Comparison of ENCODE assay signal across 1 cellular context in the genomic region with DNA sequence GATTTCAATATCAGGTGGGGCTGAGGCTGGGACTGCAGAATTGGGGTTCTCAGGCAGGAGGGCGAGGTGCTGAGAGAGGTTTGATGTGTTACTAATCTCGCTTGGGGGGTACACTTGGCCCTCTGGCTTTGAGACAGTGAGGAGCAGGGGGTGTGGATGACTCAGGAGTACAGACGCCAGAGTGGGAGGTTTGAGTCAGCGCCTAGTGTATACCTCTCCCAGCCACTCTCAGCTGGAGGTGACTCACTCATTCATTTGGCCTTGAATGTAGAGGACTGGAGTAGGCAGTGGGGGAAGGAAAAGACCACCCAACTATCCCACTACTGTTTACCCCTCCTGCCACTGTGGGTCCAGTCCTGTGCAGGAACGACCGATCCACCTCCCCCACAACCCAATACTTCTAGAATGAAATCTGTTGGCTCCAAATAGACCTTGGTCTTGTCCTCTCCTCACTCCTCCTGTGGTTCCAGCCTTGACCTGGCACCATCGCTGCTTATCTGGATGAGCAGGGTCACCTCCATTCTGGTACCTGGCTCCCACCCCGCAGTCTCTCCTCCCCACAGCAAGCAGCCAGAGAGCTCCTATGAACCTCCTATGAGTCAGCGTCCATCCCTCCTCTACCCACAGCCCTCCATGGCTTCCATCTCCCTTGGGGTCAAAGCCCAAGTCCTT.
TF ChIP-seq lines count a peak whose summit lies in the region.

No MANE protein-coding gene starts in this region.

TF ChIP-seq in K562, 482 proteins besides CTCF, POLR2A, EP300 and RAD21 (continued from another document and continues in another):
- TF ChIP-seq, protein P1, sequence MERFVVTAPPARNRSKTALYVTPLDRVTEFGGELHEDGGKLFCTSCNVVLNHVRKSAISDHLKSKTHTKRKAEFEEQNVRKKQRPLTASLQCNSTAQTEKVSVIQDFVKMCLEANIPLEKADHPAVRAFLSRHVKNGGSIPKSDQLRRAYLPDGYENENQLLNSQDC (CRISPR knock-in tag; IDR thresholded peaks at IDR 0.05), result no peak
- TF ChIP-seq, protein P2, sequence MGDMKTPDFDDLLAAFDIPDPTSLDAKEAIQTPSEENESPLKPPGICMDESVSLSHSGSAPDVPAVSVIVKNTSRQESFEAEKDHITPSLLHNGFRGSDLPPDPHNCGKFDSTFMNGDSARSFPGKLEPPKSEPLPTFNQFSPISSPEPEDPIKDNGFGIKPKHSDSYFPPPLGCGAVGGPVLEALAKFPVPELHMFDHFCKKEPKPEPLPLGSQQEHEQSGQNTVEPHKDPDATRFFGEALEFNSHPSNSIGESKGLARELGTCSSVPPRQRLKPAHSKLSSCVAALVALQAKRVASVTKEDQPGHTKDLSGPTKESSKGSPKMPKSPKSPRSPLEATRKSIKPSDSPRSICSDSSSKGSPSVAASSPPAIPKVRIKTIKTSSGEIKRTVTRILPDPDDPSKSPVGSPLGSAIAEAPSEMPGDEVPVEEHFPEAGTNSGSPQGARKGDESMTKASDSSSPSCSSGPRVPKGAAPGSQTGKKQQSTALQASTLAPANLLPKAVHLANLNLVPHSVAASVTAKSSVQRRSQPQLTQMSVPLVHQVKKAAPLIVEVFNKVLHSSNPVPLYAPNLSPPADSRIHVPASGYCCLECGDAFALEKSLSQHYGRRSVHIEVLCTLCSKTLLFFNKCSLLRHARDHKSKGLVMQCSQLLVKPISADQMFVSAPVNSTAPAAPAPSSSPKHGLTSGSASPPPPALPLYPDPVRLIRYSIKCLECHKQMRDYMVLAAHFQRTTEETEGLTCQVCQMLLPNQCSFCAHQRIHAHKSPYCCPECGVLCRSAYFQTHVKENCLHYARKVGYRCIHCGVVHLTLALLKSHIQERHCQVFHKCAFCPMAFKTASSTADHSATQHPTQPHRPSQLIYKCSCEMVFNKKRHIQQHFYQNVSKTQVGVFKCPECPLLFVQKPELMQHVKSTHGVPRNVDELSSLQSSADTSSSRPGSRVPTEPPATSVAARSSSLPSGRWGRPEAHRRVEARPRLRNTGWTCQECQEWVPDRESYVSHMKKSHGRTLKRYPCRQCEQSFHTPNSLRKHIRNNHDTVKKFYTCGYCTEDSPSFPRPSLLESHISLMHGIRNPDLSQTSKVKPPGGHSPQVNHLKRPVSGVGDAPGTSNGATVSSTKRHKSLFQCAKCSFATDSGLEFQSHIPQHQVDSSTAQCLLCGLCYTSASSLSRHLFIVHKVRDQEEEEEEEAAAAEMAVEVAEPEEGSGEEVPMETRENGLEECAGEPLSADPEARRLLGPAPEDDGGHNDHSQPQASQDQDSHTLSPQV (IDR thresholded peaks at IDR 0.05), result no peak
- TF ChIP-seq TAF9B (IDR thresholded peaks at IDR 0.05; ENCODE audit: partially characterized antibody) (peak; percentile 69), SMAD1 (IDR thresholded peaks at IDR 0.05; ENCODE audit: low read depth, low read length, partially characterized antibody) (no peak), TAL1 (IDR thresholded peaks at IDR 0.05) (no peak), TEAD4 (IDR thresholded peaks at IDR 0.05; ENCODE audit: low read length) (no peak), TEAD4 (CRISPR knock-in tag; IDR thresholded peaks at IDR 0.05; ENCODE audit: borderline replicate concordance) (no peak), FOXJ3 (CRISPR knock-in tag; IDR thresholded peaks at IDR 0.05) (no peak), FUS (optimal IDR thresholded peaks at IDR 0.05; ENCODE audit: low read depth, low read length) (no peak), ZBTB7A (IDR thresholded peaks at IDR 0.05; ENCODE audit: borderline replicate concordance, control insufficient read depth, low read depth, low read length) (peak; percentile 75; the same call in 1 of the 2 replicates), ZNF175 (CRISPR knock-in tag; IDR thresholded peaks at IDR 0.05; ENCODE audit: low read depth) (no peak), ZNF79 (CRISPR knock-in tag; IDR thresholded peaks at IDR 0.05; ENCODE audit: low read depth) (no peak), ZNF764 (CRISPR knock-in tag; IDR thresholded peaks at IDR 0.05; ENCODE audit: low read depth) (no peak), RB1 (IDR thresholded peaks at IDR 0.05; ENCODE audit: low read depth) (no peak), ZNF778 (CRISPR knock-in tag; IDR thresholded peaks at IDR 0.05) (no peak), ZNF696 (CRISPR knock-in tag; conservative IDR thresholded peaks at IDR 0.05) (no peak), NFRKB (IDR thresholded peaks at IDR 0.05; ENCODE audit: low read depth) (no peak), ZNF217 (CRISPR knock-in tag; IDR thresholded peaks at IDR 0.05) (no peak), HDGF (IDR thresholded peaks at IDR 0.05) (no peak), PCBP2 (IDR thresholded peaks at IDR 0.05; ENCODE audit: low read depth, low read length, poor library complexity, severe bottlenecking) (no peak), KAT2B (IDR thresholded peaks at IDR 0.05; ENCODE audit: low read depth, low read length) (no peak), LEF1 (IDR thresholded peaks at IDR 0.05) (no peak), TBL1XR1 (IDR thresholded peaks at IDR 0.05; ENCODE audit: low read length in 2 of 2) (no peak), DPF2 (IDR thresholded peaks at IDR 0.05) (peak; percentile 88), BRF1 (IDR thresholded peaks at IDR 0.05; ENCODE audit: borderline replicate concordance, extremely low read depth, insufficient read length) (no peak), FOS (IDR thresholded peaks at IDR 0.05; ENCODE audit: extremely low read depth, insufficient read length) (no peak), NBN (IDR thresholded peaks at IDR 0.05; ENCODE audit: low read depth) (no peak), RBFOX2 (IDR thresholded peaks at IDR 0.05; ENCODE audit: low read depth, low read length) (peak; percentile 50)
- TF ChIP-seq, protein P3, sequence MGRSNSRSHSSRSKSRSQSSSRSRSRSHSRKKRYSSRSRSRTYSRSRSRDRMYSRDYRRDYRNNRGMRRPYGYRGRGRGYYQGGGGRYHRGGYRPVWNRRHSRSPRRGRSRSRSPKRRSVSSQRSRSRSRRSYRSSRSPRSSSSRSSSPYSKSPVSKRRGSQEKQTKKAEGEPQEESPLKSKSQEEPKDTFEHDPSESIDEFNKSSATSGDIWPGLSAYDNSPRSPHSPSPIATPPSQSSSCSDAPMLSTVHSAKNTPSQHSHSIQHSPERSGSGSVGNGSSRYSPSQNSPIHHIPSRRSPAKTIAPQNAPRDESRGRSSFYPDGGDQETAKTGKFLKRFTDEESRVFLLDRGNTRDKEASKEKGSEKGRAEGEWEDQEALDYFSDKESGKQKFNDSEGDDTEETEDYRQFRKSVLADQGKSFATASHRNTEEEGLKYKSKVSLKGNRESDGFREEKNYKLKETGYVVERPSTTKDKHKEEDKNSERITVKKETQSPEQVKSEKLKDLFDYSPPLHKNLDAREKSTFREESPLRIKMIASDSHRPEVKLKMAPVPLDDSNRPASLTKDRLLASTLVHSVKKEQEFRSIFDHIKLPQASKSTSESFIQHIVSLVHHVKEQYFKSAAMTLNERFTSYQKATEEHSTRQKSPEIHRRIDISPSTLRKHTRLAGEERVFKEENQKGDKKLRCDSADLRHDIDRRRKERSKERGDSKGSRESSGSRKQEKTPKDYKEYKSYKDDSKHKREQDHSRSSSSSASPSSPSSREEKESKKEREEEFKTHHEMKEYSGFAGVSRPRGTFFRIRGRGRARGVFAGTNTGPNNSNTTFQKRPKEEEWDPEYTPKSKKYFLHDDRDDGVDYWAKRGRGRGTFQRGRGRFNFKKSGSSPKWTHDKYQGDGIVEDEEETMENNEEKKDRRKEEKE (IDR thresholded peaks at IDR 0.05; ENCODE audit: borderline replicate concordance in 1 of 2, control insufficient read depth in 1 of 2, low read depth in 2 of 2, low read length in 1 of 2), result 0 out of 4 replicates have a peak, but pooled peaks of 1 of the 2 experiments have one; percentile 41
- TF ChIP-seq, protein P4, sequence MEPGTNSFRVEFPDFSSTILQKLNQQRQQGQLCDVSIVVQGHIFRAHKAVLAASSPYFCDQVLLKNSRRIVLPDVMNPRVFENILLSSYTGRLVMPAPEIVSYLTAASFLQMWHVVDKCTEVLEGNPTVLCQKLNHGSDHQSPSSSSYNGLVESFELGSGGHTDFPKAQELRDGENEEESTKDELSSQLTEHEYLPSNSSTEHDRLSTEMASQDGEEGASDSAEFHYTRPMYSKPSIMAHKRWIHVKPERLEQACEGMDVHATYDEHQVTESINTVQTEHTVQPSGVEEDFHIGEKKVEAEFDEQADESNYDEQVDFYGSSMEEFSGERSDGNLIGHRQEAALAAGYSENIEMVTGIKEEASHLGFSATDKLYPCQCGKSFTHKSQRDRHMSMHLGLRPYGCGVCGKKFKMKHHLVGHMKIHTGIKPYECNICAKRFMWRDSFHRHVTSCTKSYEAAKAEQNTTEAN (CRISPR knock-in tag; IDR thresholded peaks at IDR 0.05), result no peak
- TF ChIP-seq, protein P5, sequence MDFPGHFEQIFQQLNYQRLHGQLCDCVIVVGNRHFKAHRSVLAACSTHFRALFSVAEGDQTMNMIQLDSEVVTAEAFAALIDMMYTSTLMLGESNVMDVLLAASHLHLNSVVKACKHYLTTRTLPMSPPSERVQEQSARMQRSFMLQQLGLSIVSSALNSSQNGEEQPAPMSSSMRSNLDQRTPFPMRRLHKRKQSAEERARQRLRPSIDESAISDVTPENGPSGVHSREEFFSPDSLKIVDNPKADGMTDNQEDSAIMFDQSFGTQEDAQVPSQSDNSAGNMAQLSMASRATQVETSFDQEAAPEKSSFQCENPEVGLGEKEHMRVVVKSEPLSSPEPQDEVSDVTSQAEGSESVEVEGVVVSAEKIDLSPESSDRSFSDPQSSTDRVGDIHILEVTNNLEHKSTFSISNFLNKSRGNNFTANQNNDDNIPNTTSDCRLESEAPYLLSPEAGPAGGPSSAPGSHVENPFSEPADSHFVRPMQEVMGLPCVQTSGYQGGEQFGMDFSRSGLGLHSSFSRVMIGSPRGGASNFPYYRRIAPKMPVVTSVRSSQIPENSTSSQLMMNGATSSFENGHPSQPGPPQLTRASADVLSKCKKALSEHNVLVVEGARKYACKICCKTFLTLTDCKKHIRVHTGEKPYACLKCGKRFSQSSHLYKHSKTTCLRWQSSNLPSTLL (IDR thresholded peaks at IDR 0.05), result no peak
- TF ChIP-seq, protein P6, sequence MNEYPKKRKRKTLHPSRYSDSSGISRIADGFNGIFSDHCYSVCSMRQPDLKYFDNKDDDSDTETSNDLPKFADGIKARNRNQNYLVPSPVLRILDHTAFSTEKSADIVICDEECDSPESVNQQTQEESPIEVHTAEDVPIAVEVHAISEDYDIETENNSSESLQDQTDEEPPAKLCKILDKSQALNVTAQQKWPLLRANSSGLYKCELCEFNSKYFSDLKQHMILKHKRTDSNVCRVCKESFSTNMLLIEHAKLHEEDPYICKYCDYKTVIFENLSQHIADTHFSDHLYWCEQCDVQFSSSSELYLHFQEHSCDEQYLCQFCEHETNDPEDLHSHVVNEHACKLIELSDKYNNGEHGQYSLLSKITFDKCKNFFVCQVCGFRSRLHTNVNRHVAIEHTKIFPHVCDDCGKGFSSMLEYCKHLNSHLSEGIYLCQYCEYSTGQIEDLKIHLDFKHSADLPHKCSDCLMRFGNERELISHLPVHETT (CRISPR knock-in tag; conservative IDR thresholded peaks at IDR 0.05 in 1 of 2, IDR thresholded peaks at IDR 0.05 in 1 of 2), result no peak
- TF ChIP-seq, protein P7, sequence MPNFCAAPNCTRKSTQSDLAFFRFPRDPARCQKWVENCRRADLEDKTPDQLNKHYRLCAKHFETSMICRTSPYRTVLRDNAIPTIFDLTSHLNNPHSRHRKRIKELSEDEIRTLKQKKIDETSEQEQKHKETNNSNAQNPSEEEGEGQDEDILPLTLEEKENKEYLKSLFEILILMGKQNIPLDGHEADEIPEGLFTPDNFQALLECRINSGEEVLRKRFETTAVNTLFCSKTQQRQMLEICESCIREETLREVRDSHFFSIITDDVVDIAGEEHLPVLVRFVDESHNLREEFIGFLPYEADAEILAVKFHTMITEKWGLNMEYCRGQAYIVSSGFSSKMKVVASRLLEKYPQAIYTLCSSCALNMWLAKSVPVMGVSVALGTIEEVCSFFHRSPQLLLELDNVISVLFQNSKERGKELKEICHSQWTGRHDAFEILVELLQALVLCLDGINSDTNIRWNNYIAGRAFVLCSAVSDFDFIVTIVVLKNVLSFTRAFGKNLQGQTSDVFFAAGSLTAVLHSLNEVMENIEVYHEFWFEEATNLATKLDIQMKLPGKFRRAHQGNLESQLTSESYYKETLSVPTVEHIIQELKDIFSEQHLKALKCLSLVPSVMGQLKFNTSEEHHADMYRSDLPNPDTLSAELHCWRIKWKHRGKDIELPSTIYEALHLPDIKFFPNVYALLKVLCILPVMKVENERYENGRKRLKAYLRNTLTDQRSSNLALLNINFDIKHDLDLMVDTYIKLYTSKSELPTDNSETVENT (CRISPR knock-in tag; IDR thresholded peaks at IDR 0.05), result no peak
- TF ChIP-seq, protein P8, sequence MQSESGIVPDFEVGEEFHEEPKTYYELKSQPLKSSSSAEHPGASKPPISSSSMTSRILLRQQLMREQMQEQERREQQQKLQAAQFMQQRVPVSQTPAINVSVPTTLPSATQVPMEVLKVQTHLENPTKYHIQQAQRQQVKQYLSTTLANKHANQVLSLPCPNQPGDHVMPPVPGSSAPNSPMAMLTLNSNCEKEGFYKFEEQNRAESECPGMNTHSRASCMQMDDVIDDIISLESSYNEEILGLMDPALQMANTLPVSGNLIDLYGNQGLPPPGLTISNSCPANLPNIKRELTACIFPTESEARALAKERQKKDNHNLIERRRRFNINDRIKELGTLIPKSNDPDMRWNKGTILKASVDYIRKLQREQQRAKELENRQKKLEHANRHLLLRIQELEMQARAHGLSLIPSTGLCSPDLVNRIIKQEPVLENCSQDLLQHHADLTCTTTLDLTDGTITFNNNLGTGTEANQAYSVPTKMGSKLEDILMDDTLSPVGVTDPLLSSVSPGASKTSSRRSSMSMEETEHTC (IDR thresholded peaks at IDR 0.05), result no peak
- TF ChIP-seq, protein P9, sequence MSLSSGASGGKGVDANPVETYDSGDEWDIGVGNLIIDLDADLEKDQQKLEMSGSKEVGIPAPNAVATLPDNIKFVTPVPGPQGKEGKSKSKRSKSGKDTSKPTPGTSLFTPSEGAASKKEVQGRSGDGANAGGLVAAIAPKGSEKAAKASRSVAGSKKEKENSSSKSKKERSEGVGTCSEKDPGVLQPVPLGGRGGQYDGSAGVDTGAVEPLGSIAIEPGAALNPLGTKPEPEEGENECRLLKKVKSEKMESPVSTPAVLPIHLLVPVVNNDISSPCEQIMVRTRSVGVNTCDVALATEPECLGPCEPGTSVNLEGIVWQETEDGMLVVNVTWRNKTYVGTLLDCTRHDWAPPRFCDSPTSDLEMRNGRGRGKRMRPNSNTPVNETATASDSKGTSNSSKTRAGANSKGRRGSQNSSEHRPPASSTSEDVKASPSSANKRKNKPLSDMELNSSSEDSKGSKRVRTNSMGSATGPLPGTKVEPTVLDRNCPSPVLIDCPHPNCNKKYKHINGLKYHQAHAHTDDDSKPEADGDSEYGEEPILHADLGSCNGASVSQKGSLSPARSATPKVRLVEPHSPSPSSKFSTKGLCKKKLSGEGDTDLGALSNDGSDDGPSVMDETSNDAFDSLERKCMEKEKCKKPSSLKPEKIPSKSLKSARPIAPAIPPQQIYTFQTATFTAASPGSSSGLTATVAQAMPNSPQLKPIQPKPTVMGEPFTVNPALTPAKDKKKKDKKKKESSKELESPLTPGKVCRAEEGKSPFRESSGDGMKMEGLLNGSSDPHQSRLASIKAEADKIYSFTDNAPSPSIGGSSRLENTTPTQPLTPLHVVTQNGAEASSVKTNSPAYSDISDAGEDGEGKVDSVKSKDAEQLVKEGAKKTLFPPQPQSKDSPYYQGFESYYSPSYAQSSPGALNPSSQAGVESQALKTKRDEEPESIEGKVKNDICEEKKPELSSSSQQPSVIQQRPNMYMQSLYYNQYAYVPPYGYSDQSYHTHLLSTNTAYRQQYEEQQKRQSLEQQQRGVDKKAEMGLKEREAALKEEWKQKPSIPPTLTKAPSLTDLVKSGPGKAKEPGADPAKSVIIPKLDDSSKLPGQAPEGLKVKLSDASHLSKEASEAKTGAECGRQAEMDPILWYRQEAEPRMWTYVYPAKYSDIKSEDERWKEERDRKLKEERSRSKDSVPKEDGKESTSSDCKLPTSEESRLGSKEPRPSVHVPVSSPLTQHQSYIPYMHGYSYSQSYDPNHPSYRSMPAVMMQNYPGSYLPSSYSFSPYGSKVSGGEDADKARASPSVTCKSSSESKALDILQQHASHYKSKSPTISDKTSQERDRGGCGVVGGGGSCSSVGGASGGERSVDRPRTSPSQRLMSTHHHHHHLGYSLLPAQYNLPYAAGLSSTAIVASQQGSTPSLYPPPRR (CRISPR knock-in tag; IDR thresholded peaks at IDR 0.05; ENCODE audit: borderline replicate concordance), result no peak
